10 cellular contexts compared by ENCODE assay signal in genomic region chr17:82534401-82534812, GRCh38. TPM values are rescaled to one million over a fixed set of nuclear protein-coding genes. Genes with fewer than 3 reads are reported as not detected.
A peak's percentile ranks its signal among the peaks of the same experiment; 100 is the strongest.
DNase-seq lines count a peak whose midpoint lies in the region; ATAC-seq and TF ChIP-seq lines count a peak whose summit lies in the region.
"Had no signal": no experiment of that assay in that cellular context is flagged by ENCODE, and none has a peak within 500 bp of the region (broad histone marks: within the 10 kb centered on the region; RNA-seq: fewer than 3 reads in every experiment).

No MANE protein-coding gene starts in this region.

- H3K79me2 ChIP-seq in MM.1S (ENCODE audit: low read length) (peaks cover 100% of the 10 kb centered on the region), neural progenitor cell (ENCODE audit: low read depth) (peaks cover 100% of the 10 kb centered on the region)

- H3K27me3 Mint-ChIP-seq in CD4-positive, alpha-beta memory T cell, result no peaks in the 10 kb centered on the region
- no peaks in the 10 kb centered on the region for H3K27me3 Mint-ChIP-seq in dendritic cell treated with granulocyte-macrophage colony-stimulating factor and Interleukin-4, amounts not matched to agents 40 ng/mL and 50 ng/mL, for 4 days
- peaks cover 2% of the 10 kb centered on the region for H3K27me3 Mint-ChIP-seq in neural progenitor cell (ENCODE audit: insufficient read depth, low read depth)

- H3K9me3 ChIP-seq in CD4-positive, alpha-beta memory T cell (ENCODE audit: control insufficient read depth in 1 of 2, low read length in 2 of 2), result no peaks in the 10 kb centered on the region
- H3K9me3 ChIP-seq in MM.1S (replicated peaks; ENCODE audit: insufficient read depth, low read length) (no peaks in the 10 kb centered on the region), neural progenitor cell (ENCODE audit: low read depth) (no peaks in the 10 kb centered on the region)
- H3K9me3 ChIP-seq: HAP-1 had no signal

- H3F3A ChIP-seq in MM.1S (ENCODE audit: insufficient read depth, low read length) (peaks cover 23% of the 10 kb centered on the region), neural progenitor cell (ENCODE audit: low read depth) (peaks cover 8% of the 10 kb centered on the region)

- ATAC-seq in GM19023 (IDR thresholded peaks at IDR 0.05; ENCODE audit: unreplicated experiment), result no peak
- no peak for ATAC-seq in HG02763 (IDR thresholded peaks at IDR 0.05; ENCODE audit: unreplicated experiment)

- CTCF ChIA-PET in CD4-positive, alpha-beta memory T cell (lab: Charles Lee; ENCODE audit: partially characterized antibody), result interaction anchor here (2.0 kb wide), 1 partner anchor 17 kb away, joined by 7 read pairs; no protein-coding TSS in a partner anchor

- peak overlapping the region in 3 of 8 donors; percentile 18 to 42 (median 31) for H3K4me3 Mint-ChIP-seq in CD4-positive, alpha-beta memory T cell
- H3K4me3 Mint-ChIP-seq in dendritic cell treated with granulocyte-macrophage colony-stimulating factor and Interleukin-4, amounts not matched to agents 40 ng/mL and 50 ng/mL, for 4 days, result no peak overlapping the region
- H3K4me3 Mint-ChIP-seq in neural progenitor cell, result no peak overlapping the region

- intact Hi-C loops in CD4-positive, alpha-beta memory T cell (cut with micrococcal nuclease), result no loop called here
- intact Hi-C loops in dendritic cell treated with granulocyte-macrophage colony-stimulating factor and Interleukin-4, amounts not matched to agents 40 ng/mL and 50 ng/mL, for 4 days (cut with micrococcal nuclease), result no loop called here

- H2AFZ ChIP-seq in MM.1S (ENCODE audit: low read length) (no peak overlapping the region), neural progenitor cell (replicated peaks) (no peak overlapping the region)

- H4K20me1 ChIP-seq in MM.1S (ENCODE audit: insufficient read depth, low read length) (peaks cover 26% of the 10 kb centered on the region), neural progenitor cell (ENCODE audit: low read depth) (peaks cover 98% of the 10 kb centered on the region)

- peaks cover 43 to 70% (median 57%) of the 10 kb centered on the region in 4 donors for H3K4me1 Mint-ChIP-seq in CD4-positive, alpha-beta memory T cell
- peaks cover 75% of the 10 kb centered on the region for H3K4me1 Mint-ChIP-seq in dendritic cell treated with granulocyte-macrophage colony-stimulating factor and Interleukin-4, amounts not matched to agents 40 ng/mL and 50 ng/mL, for 4 days (ENCODE audit: low read depth)
- H3K4me1 Mint-ChIP-seq in neural progenitor cell, result peaks cover 41% of the 10 kb centered on the region

- no peaks in the 10 kb centered on the region for H3K27me3 ChIP-seq in CD4-positive, alpha-beta memory T cell (ENCODE audit: insufficient read depth, low read length)
- H3K27me3 ChIP-seq in MM.1S (replicated peaks; ENCODE audit: insufficient read depth, low read length) (no peaks in the 10 kb centered on the region), neural progenitor cell (no peaks in the 10 kb centered on the region)

- peaks cover 66% of the 10 kb centered on the region for H3K4me1 ChIP-seq in CD4-positive, alpha-beta memory T cell (ENCODE audit: insufficient read depth, low read length)
- H3K4me1 ChIP-seq in MM.1S (ENCODE audit: low read length) (peaks cover 34% of the 10 kb centered on the region), neural progenitor cell (peaks cover 7% of the 10 kb centered on the region)

- H3K27ac ChIP-seq in CD4-positive, alpha-beta memory T cell (ENCODE audit: low read depth, low read length), result no peak overlapping the region
- H3K27ac ChIP-seq in MM.1S (ENCODE audit: low read length) (peak overlapping the region; percentile 78; the same call in 1 of the 2 replicates), neural progenitor cell (no peak overlapping the region)

- peak overlapping the region in 5 of 7 donors; percentile 25 to 71 (median 41) for H3K27ac Mint-ChIP-seq in CD4-positive, alpha-beta memory T cell
- H3K27ac Mint-ChIP-seq in dendritic cell treated with granulocyte-macrophage colony-stimulating factor and Interleukin-4, amounts not matched to agents 40 ng/mL and 50 ng/mL, for 4 days, result peak overlapping the region; percentile 85
- H3K27ac Mint-ChIP-seq in neural progenitor cell, result peak overlapping the region; percentile 31

- H3K36me3 Mint-ChIP-seq in CD4-positive, alpha-beta memory T cell, result peaks cover 0 to 3% of the 10 kb centered on the region in 2 donors
- H3K36me3 Mint-ChIP-seq in dendritic cell treated with granulocyte-macrophage colony-stimulating factor and Interleukin-4, amounts not matched to agents 40 ng/mL and 50 ng/mL, for 4 days (ENCODE audit: low read depth), result no peaks in the 10 kb centered on the region
- H3K36me3 Mint-ChIP-seq in neural progenitor cell, result peaks cover 15% of the 10 kb centered on the region

- no peaks in the 10 kb centered on the region for H3K9me3 Mint-ChIP-seq in CD4-positive, alpha-beta memory T cell
- H3K9me3 Mint-ChIP-seq in dendritic cell treated with granulocyte-macrophage colony-stimulating factor and Interleukin-4, amounts not matched to agents 40 ng/mL and 50 ng/mL, for 4 days, result no peaks in the 10 kb centered on the region
- no peaks in the 10 kb centered on the region for H3K9me3 Mint-ChIP-seq in neural progenitor cell

- H3K4me2 ChIP-seq in MM.1S (ENCODE audit: low read depth, low read length), result peak overlapping the region; percentile 19; the same call in 1 of the 2 replicates
- no peak overlapping the region for H3K4me2 ChIP-seq in neural progenitor cell

- no peaks in the 10 kb centered on the region for H3K9me2 ChIP-seq in MM.1S (replicated peaks; ENCODE audit: insufficient read depth, low read length)

- POLR2A ChIA-PET in CD4-positive, alpha-beta memory T cell (lab: Charles Lee; ENCODE audit: partially characterized antibody), result no interaction called here

- H3K9ac ChIP-seq in MM.1S (ENCODE audit: low read length), result no peak overlapping the region
- no peak overlapping the region for H3K9ac ChIP-seq in neural progenitor cell

- DNase-seq in CD4-positive, alpha-beta memory T cell, result no peak
- DNase-seq in MM.1S, result no peak
- no peak for DNase-seq in neural progenitor cell (ENCODE audit: low spot score)
- DNase-seq in stimulated activated CD4-positive, alpha-beta T cell treated with anti-CD3 and anti-CD28 coated beads, Interleukin-2, amount 100 ng/mL, for 48 hours, result no peak
- DNase-seq in hepatic stellate cell (ENCODE audit: low spot score), result no peak
- DNase-seq: foreskin melanocyte had no signal

- H3K4me3 ChIP-seq in CD4-positive, alpha-beta memory T cell (ENCODE audit: low read length in 2 of 2), result no peak overlapping the region
- H3K4me3 ChIP-seq in MM.1S (ENCODE audit: low read length), result no peak overlapping the region
- no peak overlapping the region for H3K4me3 ChIP-seq in neural progenitor cell
- H3K4me3 ChIP-seq: HAP-1 had no signal

- no peaks in the 10 kb centered on the region for H3K36me3 ChIP-seq in CD4-positive, alpha-beta memory T cell (ENCODE audit: insufficient read depth, low read length)
- H3K36me3 ChIP-seq in MM.1S (replicated peaks; ENCODE audit: insufficient read depth, low read length), result no peaks in the 10 kb centered on the region
- no peaks in the 10 kb centered on the region for H3K36me3 ChIP-seq in neural progenitor cell

- no peak for TF ChIP-seq CTCF in MM.1S (IDR thresholded peaks at IDR 0.05; ENCODE audit: low read length)
- TF ChIP-seq CTCF in neural progenitor cell (IDR thresholded peaks at IDR 0.05), result no peak

RNA-seq across cellular contexts. Expression of gene FOXK2, which starts 14.9 kb away (rescaled TPM):
- 10 to 100 TPM; 51.5 to 57.5 TPM for total RNA-seq in CD4-positive, alpha-beta memory T cell
- 1 to 10 TPM; 1.3 to 6.8 TPM for polyA plus RNA-seq in CD4-positive, alpha-beta memory T cell
- 28.1 and 45.9 TPM in 2 replicates for total RNA-seq in neural progenitor cell (ENCODE audit: low replicate concordance)

Comparison
In these comparisons a context has a peak if more than half of its experiments do, and no peak if none do; other contexts are left out.
1. H3K27ac Mint-ChIP-seq: peak in every context shown above with its lines; median percentile 85 in dendritic cell treated with granulocyte-macrophage colony-stimulating factor and Interleukin-4, amounts not matched to agents 40 ng/mL and 50 ng/mL, for 4 days; 41 in CD4-positive, alpha-beta memory T cell; 31 in neural progenitor cell.